8 cellular contexts compared by ENCODE assay signal in the genomic region with DNA sequence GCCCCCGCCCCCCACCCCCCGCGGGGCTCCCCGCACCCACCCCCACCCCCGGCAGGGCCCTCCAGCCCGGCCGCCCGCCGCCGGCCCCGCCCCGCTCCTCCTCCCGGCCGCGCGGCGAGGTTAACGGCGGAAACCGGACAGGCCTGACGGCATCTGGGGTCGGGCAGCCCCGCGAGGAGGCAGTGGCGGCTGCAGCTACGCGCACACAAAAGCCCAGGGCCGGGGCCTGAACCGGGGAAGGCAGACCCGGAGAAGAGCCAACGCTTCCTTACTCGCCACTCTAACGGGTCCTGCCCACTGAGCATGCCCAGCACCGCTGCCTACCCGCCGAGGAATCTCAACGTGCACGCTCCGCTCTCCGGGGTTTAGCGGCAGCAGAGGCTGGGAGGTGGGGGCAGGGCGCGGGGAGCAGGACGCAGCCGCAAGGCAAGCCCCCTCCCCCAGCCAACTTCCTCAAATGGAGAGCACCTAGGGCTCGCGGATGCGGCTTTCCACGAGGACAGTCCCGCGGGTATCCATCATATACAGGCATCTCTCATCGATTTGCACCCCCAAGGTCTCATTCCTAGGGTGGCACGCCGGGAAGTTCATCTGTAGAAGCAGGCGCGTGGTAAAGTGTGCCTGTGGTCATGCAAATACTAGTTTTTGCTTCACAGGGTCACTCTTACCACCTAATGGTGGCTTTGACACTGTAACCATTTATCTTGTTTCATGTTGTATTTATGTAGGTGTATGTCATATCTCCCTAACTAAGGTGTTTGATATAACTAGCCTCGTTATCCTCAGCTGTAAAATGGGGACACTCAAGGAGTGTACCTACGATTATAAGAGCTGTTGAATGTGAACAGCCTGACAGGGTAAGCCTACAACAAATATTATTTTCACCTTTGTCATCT. TPM values are rescaled to one million over a fixed set of nuclear protein-coding genes. Genes with fewer than 3 reads are reported as not detected.
DNase-seq lines count a peak whose midpoint lies in the region; ATAC-seq and TF ChIP-seq lines count a peak whose summit lies in the region.

A gene (minus strand): TSS at position 339 of the 896 bp plus-strand sequence. CDS start 761 bp downstream, outside the sequence.

- H2BK120ac ChIP-seq in IMR-90 (ENCODE audit: low read depth, low read length): peak within 1 kb of the TSS; percentile 63

- peak within 1 kb of the TSS; percentile 86 to 90 for H4K8ac ChIP-seq in IMR-90 (ENCODE audit: low read depth in 2 of 2, low read length in 2 of 2)

- TF ChIP-seq CTCF in IMR-90 (conservative IDR thresholded peaks at IDR 0.05; ENCODE audit: low read depth, low read length) (0 out of 2 replicates have a peak, but pooled peaks have one; percentile 12), OCI-LY7 (conservative IDR thresholded peaks at IDR 0.05; ENCODE audit: low read length) (0 out of 2 replicates have a peak, but pooled peaks have one; percentile 10)

- H3K4me2 ChIP-seq in IMR-90 (ENCODE audit: low read depth, low read length): peak within 1 kb of the TSS; percentile 89
- peak within 1 kb of the TSS; percentile 88 for H3K4me2 ChIP-seq in OCI-LY7 (ENCODE audit: low read length)

- peaks cover 2% of the 10 kb centered on the region for H3K4me1 ChIP-seq in IMR-90 (ENCODE audit: control insufficient read depth, insufficient read depth, low read length)
- peaks cover 28% of the 10 kb centered on the region for H3K4me1 ChIP-seq in OCI-LY7 (ENCODE audit: insufficient read depth, low read length, poor library complexity, severe bottlenecking)

- peak; percentile 92 for DNase-seq in DMS153 (lab: John Stamatoyannopoulos, UW)
- DNase-seq in IMR-90: peak; percentile 92
- peak; percentile 98 for DNase-seq in OCI-LY7 (ENCODE audit: low spot score)
- DNase-seq in activated T-cell treated with anti-CD3 and anti-CD28 coated beads for 1 hour (ENCODE audit: low read depth): peak; percentile 83
- peak; percentile 92 for DNase-seq in epidermal melanocyte (ENCODE audit: insufficient read length, low spot score)
- DNase-seq in middle frontal gyrus (ENCODE audit: extremely low spot score, low spot score): peak; percentile 85
- DNase-seq in stimulated activated CD8-positive, alpha-beta memory T cell treated with anti-CD3 and anti-CD28 coated beads, Interleukin-2, amount 100 ng/mL, for 1 hour (ENCODE audit: low read depth in 2 of 2): peak; percentile 70 to 83

- in situ Hi-C loops in IMR-90 (cut with MboI; ENCODE audit: low sequenced_read_pairs): no loop called here

- H3K79me1 ChIP-seq in IMR-90 (ENCODE audit: low read depth in 1 of 2, low read length in 2 of 2): peaks cover 9 to 18% of the 10 kb centered on the region in 2 experiments; a peak in 3 of 4 replicates

- peak within 1 kb of the TSS; percentile 83 for H3K14ac ChIP-seq in IMR-90 (replicated peaks; ENCODE audit: low read depth, low read length)

- peak within 1 kb of the TSS; percentile 46 for H2AK5ac ChIP-seq in IMR-90 (ENCODE audit: low read depth, low read length)

- 0% methylated on average over 11 of the region's 58 CpGs; no CpG with 5 or more reads in 1 of the 2 experiments for WGBS in IMR-90 (ENCODE audit: extremely low coverage in 2 of 2, insufficient read length in 1 of 2), 2 experiments

- H3K36me3 ChIP-seq in IMR-90 (ENCODE audit: control insufficient read depth, insufficient read depth, low read length) (no peaks in the 10 kb centered on the region), OCI-LY7 (ENCODE audit: insufficient read depth, low read length) (peaks cover 13% of the 10 kb centered on the region)

- H4K91ac ChIP-seq in IMR-90 (ENCODE audit: insufficient read depth, low read depth, low read length): peak within 1 kb of the TSS; percentile 94

- CTCF ChIA-PET in IMR-90 (lab: Yijun Ruan, JAX) (no interaction called here), OCI-LY7 (lab: Charles Lee; ENCODE audit: unreplicated experiment) (no interaction called here)

- H3K23ac ChIP-seq in IMR-90 (ENCODE audit: low read depth, low read length): peak within 1 kb of the TSS; percentile 94

- H3K9ac ChIP-seq in IMR-90 (ENCODE audit: low read depth, low read length): peak within 1 kb of the TSS; percentile 95

- H2AFZ ChIP-seq in IMR-90 (replicated peaks; ENCODE audit: low read length, poor library complexity) (peak within 1 kb of the TSS; percentile 94), OCI-LY7 (ENCODE audit: low read length) (peak within 1 kb of the TSS; percentile 89)

- no peaks in the 10 kb centered on the region; the same call in 1 of the 2 replicates for H3K9me1 ChIP-seq in IMR-90 (ENCODE audit: insufficient read depth, low read length)

- intact Hi-C loops in IMR-90 (cut with micrococcal nuclease) (loop anchor here (1.0 kb wide), 1 partner anchor 52 kb away; a partner anchor contains a TSS), OCI-LY7 (cut with micrococcal nuclease; ENCODE audit: unreplicated experiment) (loop anchor here (1.0 to 2.0 kb wide), 3 partner anchors 28 to 154 kb away; a partner anchor contains a TSS)

- peak within 1 kb of the TSS; percentile 94 for H4K5ac ChIP-seq in IMR-90 (ENCODE audit: low read depth, low read length)

- peak within 1 kb of the TSS; percentile 14; the same call in 1 of the 2 replicates for H2BK20ac ChIP-seq in IMR-90 (ENCODE audit: low read depth, low read length)

- no peak; the same call in 1 of the 2 replicates for TF ChIP-seq RAD21 in IMR-90 (IDR thresholded peaks at IDR 0.05; ENCODE audit: low read length)

- TF ChIP-seq POLR2A in IMR-90 (IDR thresholded peaks at IDR 0.05; ENCODE audit: low read depth, low read length): peak; percentile 63

- H3K18ac ChIP-seq in IMR-90 (ENCODE audit: low read depth, low read length): peak within 1 kb of the TSS; percentile 80

- H2BK5ac ChIP-seq in IMR-90 (ENCODE audit: low read depth, low read length, poor library complexity, severe bottlenecking): peak within 1 kb of the TSS; percentile 91

- H3K27ac ChIP-seq in IMR-90 (ENCODE audit: insufficient read depth, low read length) (peak within 1 kb of the TSS; percentile 93), OCI-LY7 (ENCODE audit: low read depth, low read length, poor library complexity, severe bottlenecking) (peak within 1 kb of the TSS; percentile 90)

- BruUV-seq in IMR-90 (replicated peaks; lab: Mats Ljungman, UMichigan): no TSS peak
- TSS peak; percentile 99 for BruUV-seq in OCI-LY7 (replicated peaks; lab: Mats Ljungman, UMichigan)

- H3K9me2 ChIP-seq in OCI-LY7 (ENCODE audit: insufficient read depth, low read length): no peaks in the 10 kb centered on the region

- peak within 1 kb of the TSS; percentile 94 for H3K56ac ChIP-seq in IMR-90 (ENCODE audit: extremely low read depth, insufficient read depth, low read length)

- peaks cover 42% of the 10 kb centered on the region for H3K79me2 ChIP-seq in OCI-LY7 (ENCODE audit: insufficient read depth, low read depth, low read length)

- peak within 1 kb of the TSS; percentile 94 for H2AK9ac ChIP-seq in IMR-90 (replicated peaks; ENCODE audit: low read depth, low read length, poor library complexity)

- ATAC-seq in GM21529 (IDR thresholded peaks at IDR 0.05; ENCODE audit: unreplicated experiment) (peak; percentile 61), IMR-90 (ENCODE audit: low read depth) (peak; percentile 81)

- no peaks in the 10 kb centered on the region for H3K27me3 ChIP-seq in IMR-90 (ENCODE audit: control insufficient read depth, insufficient read depth, low read length)

- no peaks in the 10 kb centered on the region for H3K9me3 ChIP-seq in IMR-90 (ENCODE audit: control insufficient read depth, insufficient read depth, low read length)
- no peaks in the 10 kb centered on the region for H3K9me3 ChIP-seq in OCI-LY7 (ENCODE audit: low read length)

- peaks cover 29% of the 10 kb centered on the region for H4K20me1 ChIP-seq in IMR-90 (ENCODE audit: insufficient read depth, low read length)
- peaks cover 24% of the 10 kb centered on the region for H4K20me1 ChIP-seq in OCI-LY7 (ENCODE audit: insufficient read depth, low read length)

- H3K4ac ChIP-seq in IMR-90 (ENCODE audit: low read depth, low read length): peak within 1 kb of the TSS; percentile 91

- dilution Hi-C loops in IMR-90 (cut with HindIII; ENCODE audit: low sequenced_read_pairs, unreplicated experiment): no loop called here

- H2BK15ac ChIP-seq in IMR-90 (ENCODE audit: low read depth, low read length): peak within 1 kb of the TSS; percentile 93; the same call in 2 of the 3 replicates

- H3K4me3 ChIP-seq in IMR-90 (ENCODE audit: insufficient read depth, low read depth, low read length) (peak within 1 kb of the TSS; percentile 99), OCI-LY7 (ENCODE audit: low read depth, low read length, poor library complexity, severe bottlenecking) (peak within 1 kb of the TSS; percentile 100)

- POLR2A ChIA-PET in IMR-90 (lab: Charles Lee; ENCODE audit: unreplicated experiment) (interaction anchor here (0.5 kb wide), 1 partner anchor 52 kb away, joined by 4 read pairs; no protein-coding TSS in a partner anchor), OCI-LY7 (lab: Charles Lee) (interaction anchor here (0.5 to 1.1 kb wide), 5 partner anchors 15 to 636 kb away, joined by 3 to 7 read pairs (median 4); a partner anchor contains a TSS)

TF ChIP-seq in IMR-90, 13 proteins besides CTCF, POLR2A, EP300 and RAD21 (continues in another document):
- no peak for TF ChIP-seq SMC3 (IDR thresholded peaks at IDR 0.05; ENCODE audit: low read depth, low read length)
- TF ChIP-seq NFE2L2 (IDR thresholded peaks at IDR 0.05; ENCODE audit: low read depth, low read length): no peak
- TF ChIP-seq MXI1 (IDR thresholded peaks at IDR 0.05; ENCODE audit: borderline replicate concordance, low read depth, low read length): peak; percentile 87; the same call in 1 of the 2 replicates
- TF ChIP-seq MAFK (IDR thresholded peaks at IDR 0.05; ENCODE audit: low read depth, low read length): no peak
- no peak for TF ChIP-seq RCOR1 (IDR thresholded peaks at IDR 0.05; ENCODE audit: insufficient replicate concordance, low read length)
- no peak for TF ChIP-seq CHD1 (IDR thresholded peaks at IDR 0.05; ENCODE audit: low read depth, low read length)
- TF ChIP-seq RFX5 (IDR thresholded peaks at IDR 0.05; ENCODE audit: low read depth, low read length): no peak
- TF ChIP-seq CEBPB (IDR thresholded peaks at IDR 0.05; ENCODE audit: low read depth, low read length): no peak
- TF ChIP-seq FOS (IDR thresholded peaks at IDR 0.05; ENCODE audit: low read depth, low read length): no peak

RNA-seq across cellular contexts. Expression of the gene that starts here (rescaled TPM):
- total RNA-seq in IMR-90 (2012; rRNA removed) (23.7 and 33.6 TPM in 2 replicates), OCI-LY7 (2022) (52.4 and 54.0 TPM in 2 replicates)
- polyA plus RNA-seq in IMR-90 (2012; rRNA removed): 48.9 and 49.7 TPM in 2 replicates
- polyA plus RNA-seq in IMR-90 (2012; cell fraction: cytosol; rRNA removed): 9.0 and 31.9 TPM in 2 replicates
- polyA plus RNA-seq in IMR-90 (2012; cell fraction: nucleus; rRNA removed; ENCODE audit: low replicate concordance): 31.3 and 47.1 TPM in 2 replicates
- 24.0 and 27.1 TPM in 2 replicates for total RNA-seq in OCI-LY7 (2014; rRNA removed; shearing (Covaris generic))

Comparison
In these comparisons a context has a peak if more than half of its experiments do, and no peak if none do; other contexts are left out.
1. Peak in every context shown above with its lines: DNase-seq, ATAC-seq, H3K4me3 ChIP-seq and H3K27ac ChIP-seq.